In the genomic region with DNA sequence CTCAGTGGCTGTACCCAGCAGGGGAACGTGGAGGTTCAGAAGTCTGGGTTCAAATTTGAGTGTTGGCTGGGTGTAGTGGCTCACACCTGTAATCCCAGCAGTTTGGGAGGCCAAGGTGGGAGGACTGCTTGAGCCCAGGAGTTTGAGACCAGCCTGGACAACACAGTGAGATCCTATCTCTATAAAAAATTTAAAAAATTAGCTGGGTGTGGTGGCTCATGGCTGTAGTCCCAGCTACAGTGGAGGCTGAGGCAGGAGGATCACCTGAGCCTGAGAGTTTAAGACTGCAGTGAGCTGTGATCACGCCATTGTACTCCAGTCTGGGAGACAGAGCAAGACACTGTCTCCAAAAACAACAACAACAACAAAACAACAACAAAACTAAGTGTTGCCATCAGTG, we compare ENCODE assay signal across 5 cellular contexts. TPM values are rescaled to one million over a fixed set of nuclear protein-coding genes. Genes with fewer than 3 reads are reported as not detected.
"Had no signal": no experiment of that assay in that cellular context is flagged by ENCODE, and none has a peak within 500 bp of the region (broad histone marks: within the 10 kb centered on the region; RNA-seq: fewer than 3 reads in every experiment).

No MANE protein-coding gene starts in this region.

RNA-seq across cellular contexts. Expression of a gene that starts 8.8 kb away (rescaled TPM):
- total RNA-seq: M059J, PC-3, Right ventricle myocardium superior, SJSA1 had no signal
- polyA plus RNA-seq: SK-N-SH had no signal
